Comparison of ENCODE assay signal across 25 cellular contexts in genomic region chr12:43094886-43095285, GRCh38.
"Had no signal": no experiment of that assay in that cellular context is flagged by ENCODE, and none has a peak within 500 bp of the region (broad histone marks: within the 10 kb centered on the region; RNA-seq: fewer than 3 reads in every experiment).

No MANE protein-coding gene starts in this region.

- H3K9me3 ChIP-seq: esophagus squamous epithelium, gastrocnemius medialis, neutrophil, right lobe of liver, suprapubic skin, transverse colon, upper lobe of right lung, uterus had no signal

- H3K27me3 Mint-ChIP-seq: naive thymus-derived CD4-positive, alpha-beta T cell; progenitor cell of endocrine pancreas; stimulated activated naive B cell treated with anti-CD40 and anti-IgM and Interleukin-4, amounts not matched to agents 10 μg/mL and 1 μg/mL and 100 μg/mL, for 72 hours; stimulated activated naive CD8-positive, alpha-beta T cell treated with anti-CD3 and anti-CD28 coated beads, Interleukin-15, amount 100 ng/mL, for 72 hours had no signal

- DNase-seq: dermis blood vessel endothelial cell; effector memory CD4-positive, alpha-beta T cell; esophagus squamous epithelium; foreskin fibroblast; gastrocnemius medialis; head of caudate nucleus; kidney; mesenchymal stem cell; midbrain; naive thymus-derived CD4-positive, alpha-beta T cell; right lobe of liver; small intestine; stimulated activated CD4-positive, alpha-beta T cell treated with anti-CD3 and anti-CD28 coated beads, Interleukin-15, amount 100 ng/mL, for 24 hours; stimulated activated CD4-positive, alpha-beta T cell treated with anti-CD3 and anti-CD28 coated beads, Interleukin-2, amount 100 ng/mL, for 48 hours; stimulated activated naive B cell treated with anti-CD40 and anti-IgM and Interleukin-4, amounts not matched to agents 10 μg/mL and 1 μg/mL and 100 μg/mL, for 72 hours; stimulated activated naive CD8-positive, alpha-beta T cell treated with anti-CD3 and anti-CD28 coated beads, Interleukin-15, amount 100 ng/mL, for 72 hours; transverse colon; upper lobe of right lung; uterus had no signal

- H3K4me1 ChIP-seq: esophagus squamous epithelium, gastrocnemius medialis, right lobe of liver, suprapubic skin, transverse colon, upper lobe of right lung, uterus had no signal

- H3K79me2 ChIP-seq: parathyroid adenoma had no signal

- FAIRE-seq: kidney, small intestine had no signal

- ATAC-seq: gastrocnemius medialis; left lobe of liver; naive thymus-derived CD4-positive, alpha-beta T cell; right lobe of liver; stimulated activated naive B cell treated with anti-CD40 and anti-IgM and Interleukin-4, amounts not matched to agents 10 μg/mL and 1 μg/mL and 100 μg/mL, for 72 hours; stimulated activated naive CD8-positive, alpha-beta T cell treated with anti-CD3 and anti-CD28 coated beads, Interleukin-15, amount 100 ng/mL, for 72 hours; upper lobe of right lung had no signal

- H2AFZ ChIP-seq: parathyroid adenoma had no signal

- H3K4me3 ChIP-seq: coronary artery, esophagus squamous epithelium, gastrocnemius medialis, right lobe of liver, suprapubic skin, transverse colon, upper lobe of right lung, uterus had no signal

- H3K27ac Mint-ChIP-seq: naive thymus-derived CD4-positive, alpha-beta T cell; progenitor cell of endocrine pancreas; stimulated activated naive B cell treated with anti-CD40 and anti-IgM and Interleukin-4, amounts not matched to agents 10 μg/mL and 1 μg/mL and 100 μg/mL, for 72 hours; stimulated activated naive CD8-positive, alpha-beta T cell treated with anti-CD3 and anti-CD28 coated beads, Interleukin-15, amount 100 ng/mL, for 72 hours had no signal

- H3K4me1 Mint-ChIP-seq: naive thymus-derived CD4-positive, alpha-beta T cell; stimulated activated naive B cell treated with anti-CD40 and anti-IgM and Interleukin-4, amounts not matched to agents 10 μg/mL and 1 μg/mL and 100 μg/mL, for 72 hours; stimulated activated naive CD8-positive, alpha-beta T cell treated with anti-CD3 and anti-CD28 coated beads, Interleukin-15, amount 100 ng/mL, for 72 hours had no signal

- H3K27me3 ChIP-seq: esophagus squamous epithelium, gastrocnemius medialis, neutrophil, right lobe of liver, suprapubic skin, transverse colon, upper lobe of right lung, uterus had no signal

- H3K36me3 ChIP-seq: esophagus squamous epithelium, gastrocnemius medialis, neutrophil, right lobe of liver, suprapubic skin, transverse colon, upper lobe of right lung, uterus had no signal

- H3K27ac ChIP-seq: coronary artery, esophagus squamous epithelium, gastrocnemius medialis, neutrophil, parathyroid adenoma, right lobe of liver, suprapubic skin, transverse colon, upper lobe of right lung, uterus had no signal

- H3K9ac ChIP-seq: parathyroid adenoma had no signal

- H3K36me3 Mint-ChIP-seq: stimulated activated naive B cell treated with anti-CD40 and anti-IgM and Interleukin-4, amounts not matched to agents 10 μg/mL and 1 μg/mL and 100 μg/mL, for 72 hours had no signal

- H3K4me3 Mint-ChIP-seq: naive thymus-derived CD4-positive, alpha-beta T cell; stimulated activated naive B cell treated with anti-CD40 and anti-IgM and Interleukin-4, amounts not matched to agents 10 μg/mL and 1 μg/mL and 100 μg/mL, for 72 hours; stimulated activated naive CD8-positive, alpha-beta T cell treated with anti-CD3 and anti-CD28 coated beads, Interleukin-15, amount 100 ng/mL, for 72 hours had no signal
